ENCODE assay signal across 10 cellular contexts in genomic region chr11:11622772-11623531, GRCh38. TPM values are rescaled to one million over a fixed set of nuclear protein-coding genes. Genes with fewer than 3 reads are reported as not detected.
DNase-seq lines count a peak whose midpoint lies in the region; ATAC-seq and TF ChIP-seq lines count a peak whose summit lies in the region.
"Had no signal": no experiment of that assay in that cellular context is flagged by ENCODE, and none has a peak within 500 bp of the region (broad histone marks: within the 10 kb centered on the region; RNA-seq: fewer than 3 reads in every experiment).

No MANE protein-coding gene starts in this region.

- DNase-seq in activated CD4-positive, alpha-beta T cell treated with anti-CD3 and anti-CD28 coated beads, Interleukin-2, amount 10 ng/mL, durations not matched to agents 7 days and 5 days = no peak
- no peak for DNase-seq in activated CD4-positive, alpha-beta T cell treated with anti-CD3 and anti-CD28 coated beads for 48 hours
- no peak for DNase-seq in RWPE1 (ENCODE audit: low spot score)
- peak; percentile 41 for DNase-seq in mesenchymal stem cell
- DNase-seq in upper lobe of left lung = no peak
- DNase-seq in GDM1 (lab: John Stamatoyannopoulos, UW) = no peak
- DNase-seq in islet precursor cell = no peak

- H2AK5ac ChIP-seq in mesenchymal stem cell (ENCODE audit: low read length, severe bottlenecking) = no peak overlapping the region

- H3K9me3 Mint-ChIP-seq in activated CD4-positive, alpha-beta T cell treated with anti-CD3 and anti-CD28 coated beads, Interleukin-2, amount 10 ng/mL, durations not matched to agents 7 days and 5 days = no peaks in the 10 kb centered on the region

- peak; percentile 69 to 96 (median 87) for TF ChIP-seq EP300 in upper lobe of left lung (IDR thresholded peaks at IDR 0.05)

- peak overlapping the region; percentile 75 for H3K27ac ChIP-seq in RWPE1
- no peak overlapping the region for H3K27ac ChIP-seq in mesenchymal stem cell (ENCODE audit: low read length, poor library complexity, severe bottlenecking)
- H3K27ac ChIP-seq in upper lobe of left lung = peak overlapping the region; percentile 59 to 90 (median 82)

- no peaks in the 10 kb centered on the region for H3K36me3 ChIP-seq in mesenchymal stem cell (ENCODE audit: control insufficient read depth in 1 of 2, insufficient read depth in 2 of 2, low read depth in 1 of 2, low read length in 2 of 2)
- no peaks in the 10 kb centered on the region for H3K36me3 ChIP-seq in upper lobe of left lung
- H3K36me3 ChIP-seq: left lung had no signal

- peaks cover 7% of the 10 kb centered on the region for H3K4me1 Mint-ChIP-seq in activated CD4-positive, alpha-beta T cell treated with anti-CD3 and anti-CD28 coated beads, Interleukin-2, amount 10 ng/mL, durations not matched to agents 7 days and 5 days

- H3K4me1 ChIP-seq in mesenchymal stem cell (ENCODE audit: control insufficient read depth, insufficient read depth, low read depth, low read length) (peaks cover 23% of the 10 kb centered on the region), upper lobe of left lung (peaks cover 7 to 30% (median 16%) of the 10 kb centered on the region in 4 donors)

- WGBS in mesenchymal stem cell = 30% methylated on average over 7 of the region's 8 CpGs
- WGBS in upper lobe of left lung, 2 donors = 45 to 46% methylated on average over 8 of the region's 8 CpGs

- CTCF ChIA-PET in activated CD4-positive, alpha-beta T cell treated with anti-CD3 and anti-CD28 coated beads, Interleukin-2, amount 10 ng/mL, durations not matched to agents 7 days and 5 days (lab: Charles Lee) = interaction anchor here (0.6 to 1.8 kb wide), 2 partner anchors 11 to 1570 kb away, joined by 3 to 6 read pairs; no protein-coding TSS in a partner anchor
- CTCF ChIA-PET in RWPE1 (lab: Yijun Ruan, JAX) = interaction anchor here (0.6 to 0.8 kb wide), 3 partner anchors 159 to 595 kb away, joined by 3 read pairs; no protein-coding TSS in a partner anchor

- no peak overlapping the region for H2BK5ac ChIP-seq in mesenchymal stem cell (ENCODE audit: low read depth, low read length, poor library complexity, severe bottlenecking)

- peaks cover 55 to 79% of the 10 kb centered on the region in 2 experiments for H3K27me3 ChIP-seq in mesenchymal stem cell (ENCODE audit: control insufficient read depth in 1 of 2, insufficient read depth in 1 of 2, low read length in 2 of 2)
- H3K27me3 ChIP-seq in upper lobe of left lung = peaks cover 0 to 6% (median 0%) of the 10 kb centered on the region in 4 donors
- H3K27me3 ChIP-seq: dorsolateral prefrontal cortex had no signal

- no peak overlapping the region for H3K4me3 ChIP-seq in mesenchymal stem cell (ENCODE audit: insufficient read depth in 1 of 2, low read depth in 1 of 2, low read length in 2 of 2)
- H3K4me3 ChIP-seq in upper lobe of left lung = peak overlapping the region in 2 of 4 donors; percentile 73 to 80

- peak in 1 of 4 donors; percentile 13 for TF ChIP-seq POLR2A in upper lobe of left lung (IDR thresholded peaks at IDR 0.05)

- ATAC-seq in upper lobe of left lung (ENCODE audit: low FRiP score in 2 of 2) (no peak), HG02870 (IDR thresholded peaks at IDR 0.05; ENCODE audit: unreplicated experiment) (no peak)

- H4K91ac ChIP-seq in mesenchymal stem cell (ENCODE audit: low read length) = no peak overlapping the region

- H4K8ac ChIP-seq in mesenchymal stem cell (ENCODE audit: low read length) = no peak overlapping the region

- H3K23ac ChIP-seq in mesenchymal stem cell (ENCODE audit: low read length in 2 of 2) = no peak overlapping the region

- no peak overlapping the region for H2BK15ac ChIP-seq in mesenchymal stem cell (ENCODE audit: low read depth, poor library complexity, severe bottlenecking)

- POLR2A ChIA-PET in activated CD4-positive, alpha-beta T cell treated with anti-CD3 and anti-CD28 coated beads, Interleukin-2, amount 10 ng/mL, durations not matched to agents 7 days and 5 days (lab: Charles Lee) = no interaction called here
- POLR2A ChIA-PET in RWPE1 (lab: Yijun Ruan, JAX; ENCODE audit: low non-redundant PET) = no interaction called here

- no peaks in the 10 kb centered on the region for H3K79me1 ChIP-seq in mesenchymal stem cell (replicated peaks; ENCODE audit: low read length, poor library complexity, severe bottlenecking)

- H3K36me3 Mint-ChIP-seq in activated CD4-positive, alpha-beta T cell treated with anti-CD3 and anti-CD28 coated beads, Interleukin-2, amount 10 ng/mL, durations not matched to agents 7 days and 5 days (ENCODE audit: low read depth) = no peaks in the 10 kb centered on the region

- H3K9ac ChIP-seq in mesenchymal stem cell (ENCODE audit: low read length) = no peak overlapping the region

- H3K4ac ChIP-seq in mesenchymal stem cell (ENCODE audit: low read depth in 1 of 2, low read length in 2 of 2) = no peak overlapping the region

- no peak overlapping the region for H3K4me2 ChIP-seq in mesenchymal stem cell (ENCODE audit: low read length, poor library complexity, severe bottlenecking)

- no peak overlapping the region for H3K27ac Mint-ChIP-seq in activated CD4-positive, alpha-beta T cell treated with anti-CD3 and anti-CD28 coated beads, Interleukin-2, amount 10 ng/mL, durations not matched to agents 7 days and 5 days

- H3K18ac ChIP-seq in mesenchymal stem cell (ENCODE audit: low read depth in 1 of 2, low read length in 2 of 2) = no peak overlapping the region

- H3K4me3 Mint-ChIP-seq in activated CD4-positive, alpha-beta T cell treated with anti-CD3 and anti-CD28 coated beads, Interleukin-2, amount 10 ng/mL, durations not matched to agents 7 days and 5 days = peak overlapping the region; percentile 10

- no peak overlapping the region for H2AFZ ChIP-seq in mesenchymal stem cell (ENCODE audit: low read depth, low read length)

- H2BK120ac ChIP-seq in mesenchymal stem cell (ENCODE audit: low read depth, low read length) = no peak overlapping the region

- TF ChIP-seq CTCF in RWPE1 (conservative IDR thresholded peaks at IDR 0.05; ENCODE audit: low read depth) = no peak
- no peak for TF ChIP-seq CTCF in upper lobe of left lung (IDR thresholded peaks at IDR 0.05)

- H3K9me3 ChIP-seq in mesenchymal stem cell (ENCODE audit: control insufficient read depth, low read length) (no peaks in the 10 kb centered on the region), upper lobe of left lung (no peaks in the 10 kb centered on the region)
- H3K9me3 ChIP-seq: left lung had no signal

- H2BK12ac ChIP-seq in mesenchymal stem cell (ENCODE audit: low read length in 2 of 2) = no peak overlapping the region

- H3K27me3 Mint-ChIP-seq in activated CD4-positive, alpha-beta T cell treated with anti-CD3 and anti-CD28 coated beads, Interleukin-2, amount 10 ng/mL, durations not matched to agents 7 days and 5 days = peaks cover 54% of the 10 kb centered on the region

- H3K14ac ChIP-seq in mesenchymal stem cell (ENCODE audit: low read length in 2 of 2) = no peak overlapping the region

RNA-seq across cellular contexts. Expression of gene GALNT18, which starts 1.1 kb away (rescaled TPM):
- total RNA-seq in activated CD4-positive, alpha-beta T cell treated with anti-CD3 and anti-CD28 coated beads, Interleukin-2, amount 10 ng/mL, durations not matched to agents 7 days and 5 days = under 1 TPM; 0.69 to 0.71 TPM
- 1.7 TPM for polyA plus RNA-seq in mesenchymal stem cell (2013, experiment 1 of 2)
- polyA plus RNA-seq in mesenchymal stem cell (2013, experiment 2 of 2) = 1.8 TPM
- 100 to 1,000 TPM in 1 of 6 donors, 10 to 100 TPM in 5; 48.2 to 115 (median 61.8) TPM for total RNA-seq in upper lobe of left lung

Comparison
In these comparisons a context has a peak if more than half of its experiments do, and no peak if none do; other contexts are left out.
1. RNA of gene GALNT18, which starts 1.1 kb away (total RNA-seq): 48.2 to 115 TPM in upper lobe of left lung; 0.69 to 0.71 TPM in activated CD4-positive, alpha-beta T cell treated with anti-CD3 and anti-CD28 coated beads, Interleukin-2, amount 10 ng/mL, durations not matched to agents 7 days and 5 days; every median in the first group is over 10 times any median in the second.